10 cellular contexts compared by ENCODE assay signal in genomic region chr6:100633096-100633766, GRCh38.
DNase-seq lines count a peak whose midpoint lies in the region; ATAC-seq and TF ChIP-seq lines count a peak whose summit lies in the region.
"Had no signal": no experiment of that assay in that cellular context is flagged by ENCODE, and none has a peak within 500 bp of the region (broad histone marks: within the 10 kb centered on the region; RNA-seq: fewer than 3 reads in every experiment).

No MANE protein-coding gene starts in this region.

- H3K4me3 ChIP-seq in BJ (ENCODE audit: low read depth, low read length) (no peak overlapping the region), ectodermal cell (ENCODE audit: insufficient read depth, low read depth, low read length) (no peak overlapping the region), mucosa of descending colon (no peak overlapping the region), testis (no peak overlapping the region)

- H3K36me3 ChIP-seq in BJ (ENCODE audit: control insufficient read depth, insufficient read depth, low read length): peaks cover 4% of the 10 kb centered on the region
- H3K36me3 ChIP-seq in ectodermal cell (ENCODE audit: control insufficient read depth, insufficient read depth, low read length): no peaks in the 10 kb centered on the region
- H3K36me3 ChIP-seq in mucosa of descending colon (ENCODE audit: low read depth): no peaks in the 10 kb centered on the region
- no peaks in the 10 kb centered on the region for H3K36me3 ChIP-seq in testis (ENCODE audit: low read depth, missing control alignments)

- peak overlapping the region; percentile 18 for H3K27ac ChIP-seq in ectodermal cell (ENCODE audit: insufficient read depth, low read depth, low read length, poor library complexity, severe bottlenecking)
- H3K27ac ChIP-seq in testis: no peak overlapping the region

- H3K4me1 ChIP-seq in ectodermal cell (ENCODE audit: control insufficient read depth, insufficient read depth, low read length) (no peaks in the 10 kb centered on the region), mucosa of descending colon (ENCODE audit: low read depth) (no peaks in the 10 kb centered on the region), testis (no peaks in the 10 kb centered on the region)

- DNase-seq in BJ (ENCODE audit: low read depth) (peak; percentile 69), MV-4-11 (lab: John Stamatoyannopoulos, UW) (peak; percentile 1), mucosa of descending colon (no peak), omental fat pad (ENCODE audit: low spot score) (no peak), GM19240 (ENCODE audit: insufficient read length, low spot score) (no peak), testis (no peak)
- DNase-seq: GDM1, Karpas-422 had no signal

- CTCF ChIA-PET in BJ (lab: Yijun Ruan, JAX): interaction anchor here (1.0 to 1.1 kb wide), 2 partner anchors 14 to 24 kb away, joined by 3 to 4 read pairs; no protein-coding TSS in a partner anchor

- WGBS in ectodermal cell, 2 experiments: 83 to 84% methylated on average over 8 to 9 of the region's 9 CpGs
- 74 to 77% methylated on average over 9 of the region's 9 CpGs for whole genome bisulfite sequencing in testis, 2 donors

- H3K9me3 ChIP-seq in ectodermal cell (ENCODE audit: control insufficient read depth, low read length) (no peaks in the 10 kb centered on the region), mucosa of descending colon (no peaks in the 10 kb centered on the region), testis (no peaks in the 10 kb centered on the region)

- no peak for TF ChIP-seq POLR2A in testis (IDR thresholded peaks at IDR 0.05)

- ATAC-seq in mucosa of descending colon (peak; percentile 94), omental fat pad (ENCODE audit: low FRiP score) (no peak), HG03460 (IDR thresholded peaks at IDR 0.05; ENCODE audit: unreplicated experiment) (no peak)

- H3K27me3 ChIP-seq in BJ (ENCODE audit: control insufficient read depth, insufficient read depth, low read length) (no peaks in the 10 kb centered on the region), ectodermal cell (ENCODE audit: control insufficient read depth, insufficient read depth, low read length, poor library complexity, severe bottlenecking) (no peaks in the 10 kb centered on the region), testis (no peaks in the 10 kb centered on the region)

- POLR2A ChIA-PET in BJ (lab: Charles Lee): no interaction called here

- intact Hi-C loops in mucosa of descending colon (cut with DNase I, micrococcal nuclease) (no loop called here), testis (cut with DNase I; ENCODE audit: low total_unique reads) (no loop called here)

- TF ChIP-seq CTCF in BJ (IDR thresholded peaks at IDR 0.05; ENCODE audit: insufficient read depth, low read depth, low read length) (no peak), mucosa of descending colon (IDR thresholded peaks at IDR 0.05) (no peak), omental fat pad (IDR thresholded peaks at IDR 0.05) (no peak), testis (IDR thresholded peaks at IDR 0.05) (no peak)

Comparison
In these comparisons a context has a peak if more than half of its experiments do, and no peak if none do; other contexts are left out.
1. DNase-seq: peak in BJ (single experiment) and MV-4-11 (single experiment); none in mucosa of descending colon (0 of 3), omental fat pad (single experiment), GM19240 (single experiment) and testis (single experiment).